In the genomic region with DNA sequence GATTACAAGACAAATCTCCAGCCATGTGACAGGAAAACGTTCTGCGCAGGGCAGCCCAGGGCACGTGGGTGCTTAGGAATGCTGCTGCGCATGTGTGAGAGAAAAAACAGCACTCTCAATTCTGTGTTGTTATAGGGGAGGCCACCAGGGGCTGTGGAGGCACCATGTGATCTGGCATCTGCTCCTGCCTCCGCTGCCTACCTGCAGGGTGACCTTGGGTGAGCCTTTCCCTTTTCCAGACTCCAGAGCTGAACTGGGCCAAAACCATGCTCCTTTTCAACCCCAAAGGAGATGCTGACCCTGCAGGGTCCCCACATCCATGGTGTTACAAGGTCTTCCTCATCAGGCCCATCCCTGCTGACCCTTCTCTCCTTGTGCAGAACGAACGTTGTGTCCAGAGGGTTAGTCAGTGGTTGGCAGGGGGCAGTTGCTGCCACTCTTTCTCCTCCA, we compare ENCODE assay signal across 1 cellular context.
A peak's percentile ranks its signal among the peaks of the same experiment; 100 is the strongest.
TF ChIP-seq lines count a peak whose summit lies in the region.

No MANE protein-coding gene starts in this region.

TF ChIP-seq in K562, 482 proteins besides CTCF, POLR2A, EP300 and RAD21 (continued from another document and continues in another):
- TF ChIP-seq, protein P1, sequence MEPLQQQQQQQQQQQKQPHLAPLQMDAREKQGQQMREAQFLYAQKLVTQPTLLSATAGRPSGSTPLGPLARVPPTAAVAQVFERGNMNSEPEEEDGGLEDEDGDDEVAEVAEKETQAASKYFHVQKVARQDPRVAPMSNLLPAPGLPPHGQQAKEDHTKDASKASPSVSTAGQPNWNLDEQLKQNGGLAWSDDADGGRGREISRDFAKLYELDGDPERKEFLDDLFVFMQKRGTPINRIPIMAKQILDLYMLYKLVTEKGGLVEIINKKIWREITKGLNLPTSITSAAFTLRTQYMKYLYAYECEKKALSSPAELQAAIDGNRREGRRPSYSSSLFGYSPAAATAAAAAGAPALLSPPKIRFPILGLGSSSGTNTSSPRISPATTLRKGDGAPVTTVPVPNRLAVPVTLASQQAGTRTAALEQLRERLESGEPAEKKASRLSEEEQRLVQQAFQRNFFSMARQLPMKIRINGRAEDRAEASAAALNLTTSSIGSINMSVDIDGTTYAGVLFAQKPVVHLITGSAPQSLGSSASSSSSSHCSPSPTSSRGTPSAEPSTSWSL (CRISPR knock-in tag; IDR thresholded peaks at IDR 0.05; ENCODE audit: borderline replicate concordance) = no peak
- TF ChIP-seq ESRRA (IDR thresholded peaks at IDR 0.05; ENCODE audit: borderline replicate concordance, low read depth) (no peak), LCOR (CRISPR knock-in tag; IDR thresholded peaks at IDR 0.05) (no peak), ZNF785 (CRISPR knock-in tag; IDR thresholded peaks at IDR 0.05) (no peak), FOXK1 (CRISPR knock-in tag; IDR thresholded peaks at IDR 0.05; ENCODE audit: borderline replicate concordance) (no peak), ZNF561 (CRISPR knock-in tag; conservative IDR thresholded peaks at IDR 0.05) (no peak), ZNF77 (CRISPR knock-in tag; IDR thresholded peaks at IDR 0.05) (no peak), STAG1 (CRISPR knock-in tag; IDR thresholded peaks at IDR 0.05; ENCODE audit: borderline replicate concordance) (no peak), SMARCB1 (IDR thresholded peaks at IDR 0.05; ENCODE audit: insufficient read length, low read depth) (no peak), GTF2E2 (tag; IDR thresholded peaks at IDR 0.05) (no peak), ARNT (IDR thresholded peaks at IDR 0.05) (no peak), BMI1 (IDR thresholded peaks at IDR 0.05; ENCODE audit: low read length) (no peak), ZNF766 (CRISPR knock-in tag; conservative IDR thresholded peaks at IDR 0.05) (no peak), HSF4 (CRISPR knock-in tag; IDR thresholded peaks at IDR 0.05; ENCODE audit: borderline replicate concordance) (no peak), PHB2 (IDR thresholded peaks at IDR 0.05; ENCODE audit: low read depth) (no peak), RAD51 (IDR thresholded peaks at IDR 0.05; ENCODE audit: borderline replicate concordance, low read depth) (peak; percentile 62; the same call in 1 of the 2 replicates), GATA2 (CRISPR knock-in tag; IDR thresholded peaks at IDR 0.05) (no peak), ARID2 (IDR thresholded peaks at IDR 0.05) (no peak), SIRT6 (IDR thresholded peaks at IDR 0.05; ENCODE audit: low read depth, low read length) (no peak), HMG20A (CRISPR knock-in tag; conservative IDR thresholded peaks at IDR 0.05) (no peak), NFATC3 (IDR thresholded peaks at IDR 0.05) (no peak), RNF2 (IDR thresholded peaks at IDR 0.05) (no peak), PURB (CRISPR knock-in tag; IDR thresholded peaks at IDR 0.05; ENCODE audit: low read depth) (no peak), U2AF2 (optimal IDR thresholded peaks at IDR 0.05; ENCODE audit: low read depth, low read length) (no peak), ZNF175 (CRISPR knock-in tag; IDR thresholded peaks at IDR 0.05; ENCODE audit: low read depth) (no peak), ZNF232 (CRISPR knock-in tag; IDR thresholded peaks at IDR 0.05) (no peak), ZNF347 (CRISPR knock-in tag; IDR thresholded peaks at IDR 0.05; ENCODE audit: low read depth) (no peak), ZKSCAN1 (IDR thresholded peaks at IDR 0.05; ENCODE audit: low read depth, low read length) (no peak), ZNF778 (CRISPR knock-in tag; IDR thresholded peaks at IDR 0.05) (no peak), MTF1 (CRISPR knock-in tag; IDR thresholded peaks at IDR 0.05; ENCODE audit: borderline replicate concordance) (no peak), CBFA2T2 (conservative IDR thresholded peaks at IDR 0.05) (0 out of 2 replicates have a peak, but pooled peaks have one; percentile 23), SMARCC2 (IDR thresholded peaks at IDR 0.05; ENCODE audit: low read depth) (no peak), MEIS2 (IDR thresholded peaks at IDR 0.05; ENCODE audit: partially characterized antibody) (peak; percentile 23), BCOR (IDR thresholded peaks at IDR 0.05) (no peak), ZNF12 (CRISPR knock-in tag; IDR thresholded peaks at IDR 0.05) (no peak), GABPB2 (CRISPR knock-in tag; conservative IDR thresholded peaks at IDR 0.05) (no peak), CBFA2T3 (IDR thresholded peaks at IDR 0.05) (no peak), ZNF212 (CRISPR knock-in tag; IDR thresholded peaks at IDR 0.05) (no peak), SMAD1 (IDR thresholded peaks at IDR 0.05; ENCODE audit: low read depth, low read length, partially characterized antibody) (no peak), HDAC1 (IDR thresholded peaks at IDR 0.05) (no peak), RBFOX2 (IDR thresholded peaks at IDR 0.05; ENCODE audit: low read depth, low read length) (no peak)
- TF ChIP-seq, protein P2, sequence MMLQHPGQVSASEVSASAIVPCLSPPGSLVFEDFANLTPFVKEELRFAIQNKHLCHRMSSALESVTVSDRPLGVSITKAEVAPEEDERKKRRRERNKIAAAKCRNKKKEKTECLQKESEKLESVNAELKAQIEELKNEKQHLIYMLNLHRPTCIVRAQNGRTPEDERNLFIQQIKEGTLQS (IDR thresholded peaks at IDR 0.05) = no peak
- TF ChIP-seq, protein P2 (CRISPR knock-in tag; conservative IDR thresholded peaks at IDR 0.05) = no peak
- TF ChIP-seq, protein P3, sequence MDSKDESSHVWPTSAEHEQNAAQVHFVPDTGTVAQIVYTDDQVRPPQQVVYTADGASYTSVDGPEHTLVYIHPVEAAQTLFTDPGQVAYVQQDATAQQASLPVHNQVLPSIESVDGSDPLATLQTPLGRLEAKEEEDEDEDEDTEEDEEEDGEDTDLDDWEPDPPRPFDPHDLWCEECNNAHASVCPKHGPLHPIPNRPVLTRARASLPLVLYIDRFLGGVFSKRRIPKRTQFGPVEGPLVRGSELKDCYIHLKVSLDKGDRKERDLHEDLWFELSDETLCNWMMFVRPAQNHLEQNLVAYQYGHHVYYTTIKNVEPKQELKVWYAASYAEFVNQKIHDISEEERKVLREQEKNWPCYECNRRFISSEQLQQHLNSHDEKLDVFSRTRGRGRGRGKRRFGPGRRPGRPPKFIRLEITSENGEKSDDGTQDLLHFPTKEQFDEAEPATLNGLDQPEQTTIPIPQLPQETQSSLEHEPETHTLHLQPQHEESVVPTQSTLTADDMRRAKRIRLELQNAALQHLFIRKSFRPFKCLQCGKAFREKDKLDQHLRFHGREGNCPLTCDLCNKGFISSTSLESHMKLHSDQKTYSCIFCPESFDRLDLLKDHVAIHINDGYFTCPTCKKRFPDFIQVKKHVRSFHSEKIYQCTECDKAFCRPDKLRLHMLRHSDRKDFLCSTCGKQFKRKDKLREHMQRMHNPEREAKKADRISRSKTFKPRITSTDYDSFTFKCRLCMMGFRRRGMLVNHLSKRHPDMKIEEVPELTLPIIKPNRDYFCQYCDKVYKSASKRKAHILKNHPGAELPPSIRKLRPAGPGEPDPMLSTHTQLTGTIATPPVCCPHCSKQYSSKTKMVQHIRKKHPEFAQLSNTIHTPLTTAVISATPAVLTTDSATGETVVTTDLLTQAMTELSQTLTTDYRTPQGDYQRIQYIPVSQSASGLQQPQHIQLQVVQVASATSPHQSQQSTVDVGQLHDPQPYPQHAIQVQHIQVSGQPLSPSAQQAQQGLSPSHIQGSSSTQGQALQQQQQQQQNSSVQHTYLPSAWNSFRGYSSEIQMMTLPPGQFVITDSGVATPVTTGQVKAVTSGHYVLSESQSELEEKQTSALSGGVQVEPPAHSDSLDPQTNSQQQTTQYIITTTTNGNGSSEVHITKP (IDR thresholded peaks at IDR 0.05; ENCODE audit: partially characterized antibody) = peak; percentile 66
- TF ChIP-seq, protein P4, sequence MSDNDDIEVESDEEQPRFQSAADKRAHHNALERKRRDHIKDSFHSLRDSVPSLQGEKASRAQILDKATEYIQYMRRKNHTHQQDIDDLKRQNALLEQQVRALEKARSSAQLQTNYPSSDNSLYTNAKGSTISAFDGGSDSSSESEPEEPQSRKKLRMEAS (CRISPR knock-in tag; IDR thresholded peaks at IDR 0.05) = peak; percentile 67
- TF ChIP-seq, protein P5, sequence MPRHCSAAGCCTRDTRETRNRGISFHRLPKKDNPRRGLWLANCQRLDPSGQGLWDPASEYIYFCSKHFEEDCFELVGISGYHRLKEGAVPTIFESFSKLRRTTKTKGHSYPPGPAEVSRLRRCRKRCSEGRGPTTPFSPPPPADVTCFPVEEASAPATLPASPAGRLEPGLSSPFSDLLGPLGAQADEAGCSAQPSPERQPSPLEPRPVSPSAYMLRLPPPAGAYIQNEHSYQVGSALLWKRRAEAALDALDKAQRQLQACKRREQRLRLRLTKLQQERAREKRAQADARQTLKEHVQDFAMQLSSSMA (CRISPR knock-in tag; IDR thresholded peaks at IDR 0.05) = no peak
- TF ChIP-seq, protein P6, sequence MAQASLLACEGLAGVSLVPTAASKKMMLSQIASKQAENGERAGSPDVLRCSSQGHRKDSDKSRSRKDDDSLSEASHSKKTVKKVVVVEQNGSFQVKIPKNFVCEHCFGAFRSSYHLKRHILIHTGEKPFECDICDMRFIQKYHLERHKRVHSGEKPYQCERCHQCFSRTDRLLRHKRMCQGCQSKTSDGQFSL (CRISPR knock-in tag; IDR thresholded peaks at IDR 0.05) = no peak
- TF ChIP-seq, protein P6 (tag; IDR thresholded peaks at IDR 0.05) = no peak
- TF ChIP-seq, protein P7, sequence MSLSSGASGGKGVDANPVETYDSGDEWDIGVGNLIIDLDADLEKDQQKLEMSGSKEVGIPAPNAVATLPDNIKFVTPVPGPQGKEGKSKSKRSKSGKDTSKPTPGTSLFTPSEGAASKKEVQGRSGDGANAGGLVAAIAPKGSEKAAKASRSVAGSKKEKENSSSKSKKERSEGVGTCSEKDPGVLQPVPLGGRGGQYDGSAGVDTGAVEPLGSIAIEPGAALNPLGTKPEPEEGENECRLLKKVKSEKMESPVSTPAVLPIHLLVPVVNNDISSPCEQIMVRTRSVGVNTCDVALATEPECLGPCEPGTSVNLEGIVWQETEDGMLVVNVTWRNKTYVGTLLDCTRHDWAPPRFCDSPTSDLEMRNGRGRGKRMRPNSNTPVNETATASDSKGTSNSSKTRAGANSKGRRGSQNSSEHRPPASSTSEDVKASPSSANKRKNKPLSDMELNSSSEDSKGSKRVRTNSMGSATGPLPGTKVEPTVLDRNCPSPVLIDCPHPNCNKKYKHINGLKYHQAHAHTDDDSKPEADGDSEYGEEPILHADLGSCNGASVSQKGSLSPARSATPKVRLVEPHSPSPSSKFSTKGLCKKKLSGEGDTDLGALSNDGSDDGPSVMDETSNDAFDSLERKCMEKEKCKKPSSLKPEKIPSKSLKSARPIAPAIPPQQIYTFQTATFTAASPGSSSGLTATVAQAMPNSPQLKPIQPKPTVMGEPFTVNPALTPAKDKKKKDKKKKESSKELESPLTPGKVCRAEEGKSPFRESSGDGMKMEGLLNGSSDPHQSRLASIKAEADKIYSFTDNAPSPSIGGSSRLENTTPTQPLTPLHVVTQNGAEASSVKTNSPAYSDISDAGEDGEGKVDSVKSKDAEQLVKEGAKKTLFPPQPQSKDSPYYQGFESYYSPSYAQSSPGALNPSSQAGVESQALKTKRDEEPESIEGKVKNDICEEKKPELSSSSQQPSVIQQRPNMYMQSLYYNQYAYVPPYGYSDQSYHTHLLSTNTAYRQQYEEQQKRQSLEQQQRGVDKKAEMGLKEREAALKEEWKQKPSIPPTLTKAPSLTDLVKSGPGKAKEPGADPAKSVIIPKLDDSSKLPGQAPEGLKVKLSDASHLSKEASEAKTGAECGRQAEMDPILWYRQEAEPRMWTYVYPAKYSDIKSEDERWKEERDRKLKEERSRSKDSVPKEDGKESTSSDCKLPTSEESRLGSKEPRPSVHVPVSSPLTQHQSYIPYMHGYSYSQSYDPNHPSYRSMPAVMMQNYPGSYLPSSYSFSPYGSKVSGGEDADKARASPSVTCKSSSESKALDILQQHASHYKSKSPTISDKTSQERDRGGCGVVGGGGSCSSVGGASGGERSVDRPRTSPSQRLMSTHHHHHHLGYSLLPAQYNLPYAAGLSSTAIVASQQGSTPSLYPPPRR (CRISPR knock-in tag; IDR thresholded peaks at IDR 0.05; ENCODE audit: borderline replicate concordance) = no peak
- TF ChIP-seq, protein P8, sequence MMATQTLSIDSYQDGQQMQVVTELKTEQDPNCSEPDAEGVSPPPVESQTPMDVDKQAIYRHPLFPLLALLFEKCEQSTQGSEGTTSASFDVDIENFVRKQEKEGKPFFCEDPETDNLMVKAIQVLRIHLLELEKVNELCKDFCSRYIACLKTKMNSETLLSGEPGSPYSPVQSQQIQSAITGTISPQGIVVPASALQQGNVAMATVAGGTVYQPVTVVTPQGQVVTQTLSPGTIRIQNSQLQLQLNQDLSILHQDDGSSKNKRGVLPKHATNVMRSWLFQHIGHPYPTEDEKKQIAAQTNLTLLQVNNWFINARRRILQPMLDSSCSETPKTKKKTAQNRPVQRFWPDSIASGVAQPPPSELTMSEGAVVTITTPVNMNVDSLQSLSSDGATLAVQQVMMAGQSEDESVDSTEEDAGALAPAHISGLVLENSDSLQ (IDR thresholded peaks at IDR 0.05) = no peak
- TF ChIP-seq, protein P9, sequence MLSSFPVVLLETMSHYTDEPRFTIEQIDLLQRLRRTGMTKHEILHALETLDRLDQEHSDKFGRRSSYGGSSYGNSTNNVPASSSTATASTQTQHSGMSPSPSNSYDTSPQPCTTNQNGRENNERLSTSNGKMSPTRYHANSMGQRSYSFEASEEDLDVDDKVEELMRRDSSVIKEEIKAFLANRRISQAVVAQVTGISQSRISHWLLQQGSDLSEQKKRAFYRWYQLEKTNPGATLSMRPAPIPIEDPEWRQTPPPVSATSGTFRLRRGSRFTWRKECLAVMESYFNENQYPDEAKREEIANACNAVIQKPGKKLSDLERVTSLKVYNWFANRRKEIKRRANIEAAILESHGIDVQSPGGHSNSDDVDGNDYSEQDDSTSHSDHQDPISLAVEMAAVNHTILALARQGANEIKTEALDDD (IDR thresholded peaks at IDR 0.05) = no peak
- TF ChIP-seq, protein P10, sequence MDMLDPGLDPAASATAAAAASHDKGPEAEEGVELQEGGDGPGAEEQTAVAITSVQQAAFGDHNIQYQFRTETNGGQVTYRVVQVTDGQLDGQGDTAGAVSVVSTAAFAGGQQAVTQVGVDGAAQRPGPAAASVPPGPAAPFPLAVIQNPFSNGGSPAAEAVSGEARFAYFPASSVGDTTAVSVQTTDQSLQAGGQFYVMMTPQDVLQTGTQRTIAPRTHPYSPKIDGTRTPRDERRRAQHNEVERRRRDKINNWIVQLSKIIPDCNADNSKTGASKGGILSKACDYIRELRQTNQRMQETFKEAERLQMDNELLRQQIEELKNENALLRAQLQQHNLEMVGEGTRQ (CRISPR knock-in tag; IDR thresholded peaks at IDR 0.05) = peak; percentile 79
- TF ChIP-seq, protein P11, sequence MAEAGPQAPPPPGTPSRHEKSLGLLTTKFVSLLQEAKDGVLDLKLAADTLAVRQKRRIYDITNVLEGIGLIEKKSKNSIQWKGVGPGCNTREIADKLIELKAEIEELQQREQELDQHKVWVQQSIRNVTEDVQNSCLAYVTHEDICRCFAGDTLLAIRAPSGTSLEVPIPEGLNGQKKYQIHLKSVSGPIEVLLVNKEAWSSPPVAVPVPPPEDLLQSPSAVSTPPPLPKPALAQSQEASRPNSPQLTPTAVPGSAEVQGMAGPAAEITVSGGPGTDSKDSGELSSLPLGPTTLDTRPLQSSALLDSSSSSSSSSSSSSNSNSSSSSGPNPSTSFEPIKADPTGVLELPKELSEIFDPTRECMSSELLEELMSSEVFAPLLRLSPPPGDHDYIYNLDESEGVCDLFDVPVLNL (CRISPR knock-in tag; IDR thresholded peaks at IDR 0.05; ENCODE audit: low read depth) = no peak
